1 cellular context compared by ENCODE assay signal in genomic region chr1:107430540-107431228, GRCh38.
A peak's percentile ranks its signal among the peaks of the same experiment; 100 is the strongest.
TF ChIP-seq lines count a peak whose summit lies in the region.

No MANE protein-coding gene starts in this region.

TF ChIP-seq in GM12878, 131 proteins besides CTCF, POLR2A, EP300 and RAD21 (continued from another document):
- no peak for TF ChIP-seq ZBTB4 (CRISPR knock-in tag; IDR thresholded peaks at IDR 0.05)
- no peak for TF ChIP-seq HSF1 (IDR thresholded peaks at IDR 0.05; ENCODE audit: low read depth, low read length)
- no peak for TF ChIP-seq STAT3 (IDR thresholded peaks at IDR 0.05; ENCODE audit: low read depth, low read length)
- TF ChIP-seq RELB (IDR thresholded peaks at IDR 0.05; ENCODE audit: low read depth), result no peak
- TF ChIP-seq POU2F2 (IDR thresholded peaks at IDR 0.05; ENCODE audit: borderline replicate concordance, low read depth, low read length), result peak; percentile 72; the same call in 1 of the 3 replicates
- TF ChIP-seq SMARCA5 (IDR thresholded peaks at IDR 0.05), result 0 out of 2 replicates have a peak, but pooled peaks have one; percentile 44
TF ChIP-seq in GM12878: peak in this region for 7.
